ENCODE assay signal across 14 cellular contexts in the genomic region with DNA sequence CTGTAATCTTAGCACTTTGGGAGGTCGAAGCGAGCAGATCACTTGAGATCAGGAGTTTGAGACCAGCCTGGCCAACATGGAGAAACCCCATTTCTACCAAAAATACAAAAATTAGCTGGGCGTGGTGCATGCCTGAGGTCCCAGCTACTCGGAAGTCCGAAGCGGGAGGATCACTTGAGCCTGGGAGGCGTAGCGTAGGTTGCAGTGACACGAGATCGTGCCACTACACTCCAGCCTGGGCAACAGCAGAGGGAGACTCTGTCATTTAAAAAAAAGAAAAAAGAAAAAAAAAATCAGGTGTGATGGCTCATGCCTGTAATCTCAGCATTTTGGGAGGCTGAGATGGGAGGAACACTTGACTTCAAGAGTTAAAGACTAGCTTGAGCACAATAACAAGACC. TPM values are rescaled to one million over a fixed set of nuclear protein-coding genes. Genes with fewer than 3 reads are reported as not detected.
DNase-seq lines count a peak whose midpoint lies in the region; ATAC-seq and TF ChIP-seq lines count a peak whose summit lies in the region.
"Not testable (repeated sequence)": the region's sequence is repeated elsewhere in the genome, so short reads cannot be mapped to it uniquely, and the experiment has no call there.
"Had no signal": no experiment of that assay in that cellular context is flagged by ENCODE, and none has a peak within 500 bp of the region (broad histone marks: within the 10 kb centered on the region; RNA-seq: fewer than 3 reads in every experiment).

No MANE protein-coding gene starts in this region.

- 78% methylated on average over 10 of the region's 10 CpGs for WGBS in endodermal cell (ENCODE audit: insufficient coverage in 1 of 2, insufficient read length in 1 of 2), 2 experiments

- not testable (repeated sequence) for H3K9me2 ChIP-seq in GM23338 (ENCODE audit: insufficient read depth); Karpas-422 (replicated peaks; ENCODE audit: insufficient read depth, low read length)

- H3F3A ChIP-seq in GM23338 (replicated peaks; ENCODE audit: low read depth) = not testable (repeated sequence)

- DNase-seq in GM23338 (ENCODE audit: low spot score) (peak; percentile 30), Karpas-422 (peak; percentile 28), endodermal cell (peak; percentile 69), islet precursor cell (peak; percentile 50), posterior vena cava (ENCODE audit: low spot score) (peak; percentile 22)
- peak; percentile 27 for DNase-seq in activated CD8-positive, alpha-beta memory T cell treated with anti-CD3 and anti-CD28 coated beads, Interleukin-2, amount 10 ng/mL, durations not matched to agents 7 days and 5 days

- H3K27ac Mint-ChIP-seq in GM23338 = peak overlapping the region; percentile 89; the same call in 1 of the 2 replicates
- H3K27ac Mint-ChIP-seq in activated CD8-positive, alpha-beta memory T cell treated with anti-CD3 and anti-CD28 coated beads, Interleukin-2, amount 10 ng/mL, durations not matched to agents 7 days and 5 days; endodermal cell: not testable (repeated sequence)

- H3K36me3 Mint-ChIP-seq in GM23338 (ENCODE audit: low read depth); activated CD8-positive, alpha-beta memory T cell treated with anti-CD3 and anti-CD28 coated beads, Interleukin-2, amount 10 ng/mL, durations not matched to agents 7 days and 5 days; endodermal cell (ENCODE audit: low read depth): not testable (repeated sequence)

- H3K9me3 ChIP-seq in Karpas-422 (ENCODE audit: low read length); endodermal cell (ENCODE audit: control insufficient read depth, low read length): not testable (repeated sequence)

- not testable (repeated sequence) for H3K4me3 ChIP-seq in GM23338; Karpas-422 (ENCODE audit: low read length); endodermal cell (ENCODE audit: low read length)

- not testable (repeated sequence) for H3K9me3 Mint-ChIP-seq in GM23338; activated CD8-positive, alpha-beta memory T cell treated with anti-CD3 and anti-CD28 coated beads, Interleukin-2, amount 10 ng/mL, durations not matched to agents 7 days and 5 days (ENCODE audit: low read depth); endodermal cell

- peak overlapping the region; percentile 76 for H2AFZ ChIP-seq in GM23338
- not testable (repeated sequence) for H2AFZ ChIP-seq in Karpas-422 (ENCODE audit: low read length)

- not testable (repeated sequence) for H3K9ac ChIP-seq in Karpas-422 (ENCODE audit: low read length); endodermal cell (ENCODE audit: extremely low read depth, low read length, poor library complexity, severe bottlenecking)

- H3K79me2 ChIP-seq in GM23338 (replicated peaks; ENCODE audit: insufficient read depth); Karpas-422 (ENCODE audit: low read length): not testable (repeated sequence)

- not testable (repeated sequence) for H4K20me1 ChIP-seq in GM23338 (replicated peaks; ENCODE audit: insufficient read depth); Karpas-422 (ENCODE audit: insufficient read depth, low read depth, low read length)

- not testable (repeated sequence) for H3K27me3 ChIP-seq in GM23338 (ENCODE audit: insufficient read depth); Karpas-422 (ENCODE audit: low read length); endodermal cell (ENCODE audit: control insufficient read depth, insufficient read depth, low read length, poor library complexity, severe bottlenecking)

- ATAC-seq in GM23338 = peak; percentile 70
- ATAC-seq in activated CD8-positive, alpha-beta memory T cell treated with anti-CD3 and anti-CD28 coated beads, Interleukin-2, amount 10 ng/mL, durations not matched to agents 7 days and 5 days = not testable (repeated sequence)

- peak overlapping the region; percentile 8; the same call in 1 of the 2 replicates for H3K27ac ChIP-seq in GM23338 (ENCODE audit: low read depth)
- H3K27ac ChIP-seq in Karpas-422 (ENCODE audit: low read length); endodermal cell (ENCODE audit: low read depth, low read length): not testable (repeated sequence)

- TF ChIP-seq CTCF in GM23338 (conservative IDR thresholded peaks at IDR 0.05; ENCODE audit: low read depth in 2 of 2) = peak in 1 of 2 experiments; percentile 38; a peak in 2 of 4 replicates
- peak; percentile 19 for TF ChIP-seq CTCF in endodermal cell (conservative IDR thresholded peaks at IDR 0.05)

- not testable (repeated sequence) for H3K4me3 Mint-ChIP-seq in GM23338; activated CD8-positive, alpha-beta memory T cell treated with anti-CD3 and anti-CD28 coated beads, Interleukin-2, amount 10 ng/mL, durations not matched to agents 7 days and 5 days; endodermal cell

- H3K4me2 ChIP-seq in GM23338; Karpas-422 (ENCODE audit: low read depth, low read length, poor library complexity, severe bottlenecking): not testable (repeated sequence)

- H3K36me3 ChIP-seq in GM23338 (ENCODE audit: insufficient read depth); Karpas-422 (ENCODE audit: insufficient read depth, low read length); endodermal cell (ENCODE audit: control insufficient read depth, insufficient read depth, low read length): not testable (repeated sequence)

- CTCF ChIA-PET in activated CD8-positive, alpha-beta memory T cell treated with anti-CD3 and anti-CD28 coated beads, Interleukin-2, amount 10 ng/mL, durations not matched to agents 7 days and 5 days (lab: Charles Lee) = not testable (repeated sequence)

- peaks cover 25% of the 10 kb centered on the region for H3K4me1 ChIP-seq in GM23338 (ENCODE audit: insufficient read depth)
- H3K4me1 ChIP-seq in Karpas-422 (ENCODE audit: low read length); endodermal cell (ENCODE audit: control insufficient read depth, insufficient read depth, low read length): not testable (repeated sequence)

- not testable (repeated sequence) for H3K27me3 Mint-ChIP-seq in GM23338 (ENCODE audit: insufficient read depth, low read depth, poor library complexity); activated CD8-positive, alpha-beta memory T cell treated with anti-CD3 and anti-CD28 coated beads, Interleukin-2, amount 10 ng/mL, durations not matched to agents 7 days and 5 days; endodermal cell (ENCODE audit: insufficient read depth)

- peaks cover 24% of the 10 kb centered on the region for H3K4me1 Mint-ChIP-seq in GM23338
- H3K4me1 Mint-ChIP-seq in activated CD8-positive, alpha-beta memory T cell treated with anti-CD3 and anti-CD28 coated beads, Interleukin-2, amount 10 ng/mL, durations not matched to agents 7 days and 5 days = not testable (repeated sequence)
- peaks cover 18% of the 10 kb centered on the region for H3K4me1 Mint-ChIP-seq in endodermal cell

- intact Hi-C loops in posterior vena cava (cut with DNase I) = not testable (repeated sequence)

RNA-seq across cellular contexts. Expression of a gene that starts 7.6 kb away (rescaled TPM):
- not detected in 2 replicates for total RNA-seq in GM23338 (2014; rRNA removed; shearing (Covaris generic))
- not detected in 2 replicates for polyA plus RNA-seq in GM23338 (2016; fragmentation: Nextera tagmentation; extraction: Ambion mirVana)
- not detected in 2 replicates for total RNA-seq in Karpas-422 (2014; rRNA removed; shearing (Covaris generic); ENCODE audit: low replicate concordance)
- total RNA-seq in activated CD8-positive, alpha-beta memory T cell treated with anti-CD3 and anti-CD28 coated beads, Interleukin-2, amount 10 ng/mL, durations not matched to agents 7 days and 5 days = not detected
- not detected for total RNA-seq in endodermal cell
- not detected for polyA plus RNA-seq in endodermal cell (2013, experiment 1 of 2)
- polyA plus RNA-seq in endodermal cell (2013, experiment 2 of 2) = not detected
- not detected for total RNA-seq in posterior vena cava
- total RNA-seq: A172; A673; Calu3; CD4-positive, alpha-beta memory T cell; Daoy; GM12878; GM23248 had no signal
- polyA plus RNA-seq: BJ, GM23248 had no signal

RNA-seq across cellular contexts. Expression of a gene that starts 11.9 kb away (rescaled TPM):
- 55.9 and 59.1 TPM in 2 replicates for total RNA-seq in GM23338 (2014; rRNA removed; shearing (Covaris generic))
- polyA plus RNA-seq in GM23338 (2016; fragmentation: Nextera tagmentation; extraction: Ambion mirVana) = 76.8 and 88.8 TPM in 2 replicates
- 29.8 and 40.3 TPM in 2 replicates for total RNA-seq in Karpas-422 (2014; rRNA removed; shearing (Covaris generic); ENCODE audit: low replicate concordance)
- total RNA-seq in activated CD8-positive, alpha-beta memory T cell treated with anti-CD3 and anti-CD28 coated beads, Interleukin-2, amount 10 ng/mL, durations not matched to agents 7 days and 5 days = 10 to 100 TPM; 50.5 to 78.2 TPM
- total RNA-seq in endodermal cell (100 to 1,000 TPM in 1 of 2 donors, 10 to 100 TPM in 1; 91.7 to 106 TPM), posterior vena cava (10 to 100 TPM; 63.2 to 72.0 TPM)
- polyA plus RNA-seq in endodermal cell (2013, experiment 1 of 2) = 32.8 TPM
- polyA plus RNA-seq in endodermal cell (2013, experiment 2 of 2) = 32.1 TPM
